In genomic region chr17:260031-260791, GRCh38 we compare ENCODE assay signal across 19 cellular contexts.
A peak's percentile ranks its signal among the peaks of the same experiment; 100 is the strongest.
DNase-seq lines count a peak whose midpoint lies in the region; ATAC-seq and TF ChIP-seq lines count a peak whose summit lies in the region.
"Had no signal": no experiment of that assay in that cellular context is flagged by ENCODE, and none has a peak within 500 bp of the region (broad histone marks: within the 10 kb centered on the region; RNA-seq: fewer than 3 reads in every experiment).

No MANE protein-coding gene starts in this region.

- H4K20me1 ChIP-seq in OCI-LY7 (ENCODE audit: insufficient read depth, low read length) = no peaks in the 10 kb centered on the region

- H3K27me3 ChIP-seq in sigmoid colon = no peaks in the 10 kb centered on the region
- H3K27me3 ChIP-seq: left lung had no signal

- no peak overlapping the region for H3K4me3 ChIP-seq in OCI-LY7 (ENCODE audit: low read depth, low read length, poor library complexity, severe bottlenecking)
- no peak overlapping the region for H3K4me3 ChIP-seq in sigmoid colon
- H3K4me3 ChIP-seq: HAP-1, left lung, SJSA1 had no signal

- intact Hi-C loops in OCI-LY7 (cut with micrococcal nuclease; ENCODE audit: unreplicated experiment) (no loop called here), sigmoid colon (cut with DNase I) (no loop called here)

- whole genome bisulfite sequencing in sigmoid colon, 2 donors = 74 to 85% methylated on average over 15 of the region's 15 CpGs

- BruUV-seq in OCI-LY7 (replicated peaks; lab: Mats Ljungman, UMichigan) = no TSS peak

- ATAC-seq in GM21367 (IDR thresholded peaks at IDR 0.05; ENCODE audit: unreplicated experiment) = no peak
- ATAC-seq: activated T-cell treated with anti-CD3 and anti-CD28 coated beads, Interleukin-2, amount 50 U/mL, for 72 hours; left lung; stimulated activated memory B cell treated with anti-CD40 and anti-IgM and Interleukin-4, amounts not matched to agents 10 μg/mL and 1 μg/mL and 100 μg/mL, for 72 hours had no signal

- TF ChIP-seq CTCF in OCI-LY7 (conservative IDR thresholded peaks at IDR 0.05; ENCODE audit: low read length) (no peak), sigmoid colon (IDR thresholded peaks at IDR 0.05) (no peak)

- H3K4me2 ChIP-seq in OCI-LY7 (ENCODE audit: low read length) = no peak overlapping the region

- CTCF ChIA-PET in OCI-LY7 (lab: Charles Lee; ENCODE audit: unreplicated experiment) = no interaction called here

- H3K27ac ChIP-seq in OCI-LY7 (ENCODE audit: low read depth, low read length, poor library complexity, severe bottlenecking) = no peak overlapping the region
- H3K27ac ChIP-seq in sigmoid colon = peak overlapping the region in 1 of 4 donors; percentile 49
- H3K27ac ChIP-seq: left lung, SJSA1 had no signal

- no peak overlapping the region for H2AFZ ChIP-seq in OCI-LY7 (ENCODE audit: low read length)

- H3K79me2 ChIP-seq in OCI-LY7 (ENCODE audit: insufficient read depth, low read depth, low read length) = no peaks in the 10 kb centered on the region

- TF ChIP-seq POLR2A in sigmoid colon (IDR thresholded peaks at IDR 0.05) = no peak

- POLR2A ChIA-PET in OCI-LY7 (lab: Charles Lee) = no interaction called here

- H3K4me1 ChIP-seq in OCI-LY7 (ENCODE audit: insufficient read depth, low read length, poor library complexity, severe bottlenecking) = no peaks in the 10 kb centered on the region
- no peaks in the 10 kb centered on the region for H3K4me1 ChIP-seq in sigmoid colon
- H3K4me1 ChIP-seq: HAP-1, SJSA1 had no signal

- H3K9me3 ChIP-seq in OCI-LY7 (ENCODE audit: low read length) (no peaks in the 10 kb centered on the region), sigmoid colon (no peaks in the 10 kb centered on the region)
- H3K9me3 ChIP-seq: HAP-1, left lung, SJSA1 had no signal

- TF ChIP-seq EP300 in sigmoid colon (IDR thresholded peaks at IDR 0.05) = no peak

- peak; percentile 4 for DNase-seq in ELF-1 (ENCODE audit: low read depth, low spot score)
- DNase-seq in OCI-LY7 (ENCODE audit: low spot score) = peak; percentile 16
- peak; percentile 47 for DNase-seq in iPS-NIHi7 (ENCODE audit: extremely low spot score)
- DNase-seq in sigmoid colon = peak; percentile 53
- DNase-seq in midbrain (lab: John Stamatoyannopoulos, UW) = no peak
- no peak for DNase-seq in Kasumi-1 (lab: John Stamatoyannopoulos, UW)
- DNase-seq: activated T-cell treated with anti-CD3 and anti-CD28 coated beads, Interleukin-2, amount 50 U/mL, for 72 hours; anterior cingulate cortex; C1 segment of cervical spinal cord; cortex of kidney; DND-41; IMR-90; left lung; naive B cell; T-helper 9 cell had no signal

- H3K36me3 ChIP-seq in OCI-LY7 (ENCODE audit: insufficient read depth, low read length) = no peaks in the 10 kb centered on the region
- H3K36me3 ChIP-seq in sigmoid colon = no peaks in the 10 kb centered on the region
- H3K36me3 ChIP-seq: HAP-1, SJSA1 had no signal

- no peaks in the 10 kb centered on the region for H3K9me2 ChIP-seq in OCI-LY7 (ENCODE audit: insufficient read depth, low read length)

Comparison
In these comparisons a context has a peak if more than half of its experiments do, and no peak if none do; other contexts are left out.
1. DNase-seq: peak in ELF-1 (single experiment), OCI-LY7 (single experiment), iPS-NIHi7 (single experiment) and sigmoid colon (single experiment); none in midbrain (single experiment) and Kasumi-1 (0 of 2).